In genomic region chr12:125092872-125093680, GRCh38 we compare ENCODE assay signal across 11 cellular contexts. TPM values are rescaled to one million over a fixed set of nuclear protein-coding genes. Genes with fewer than 3 reads are reported as not detected.
DNase-seq lines count a peak whose midpoint lies in the region; ATAC-seq and TF ChIP-seq lines count a peak whose summit lies in the region.
"Had no signal": no experiment of that assay in that cellular context is flagged by ENCODE, and none has a peak within 500 bp of the region (broad histone marks: within the 10 kb centered on the region; RNA-seq: fewer than 3 reads in every experiment).

No MANE protein-coding gene starts in this region.

- H3K27me3 ChIP-seq in SK-N-SH (ENCODE audit: insufficient read depth) = no peaks in the 10 kb centered on the region
- H3K27me3 ChIP-seq in colonic mucosa = no peaks in the 10 kb centered on the region
- H3K27me3 ChIP-seq: cardiac muscle cell had no signal

- no peaks in the 10 kb centered on the region for H3K9me2 ChIP-seq in SK-N-SH

- TF ChIP-seq EP300 in SK-N-SH (IDR thresholded peaks at IDR 0.05; ENCODE audit: borderline replicate concordance in 1 of 2, low read depth in 1 of 2, low read length in 1 of 2) = no peak

- no peaks in the 10 kb centered on the region for H3K9me3 Mint-ChIP-seq in type B pancreatic cell
- H3K9me3 Mint-ChIP-seq: memory B cell had no signal

- H3K4me2 ChIP-seq in SK-N-SH = no peak overlapping the region

- peak overlapping the region; percentile 73 for H3K27ac Mint-ChIP-seq in type B pancreatic cell
- H3K27ac Mint-ChIP-seq: memory B cell had no signal

- 0 out of 2 replicates have a peak, but pooled peaks have one; percentile 14 for TF ChIP-seq RAD21 in SK-N-SH (IDR thresholded peaks at IDR 0.05; ENCODE audit: low read length)

- POLR2A ChIA-PET in SK-N-SH (lab: Yijun Ruan, JAX) = no interaction called here

- H3K27ac ChIP-seq in SK-N-SH (ENCODE audit: low read depth in 2 of 2, low read length in 1 of 2) (no peak overlapping the region), colonic mucosa (peak overlapping the region; percentile 88)
- H3K27ac ChIP-seq: cardiac muscle cell had no signal

- H3K9me3 ChIP-seq in SK-N-SH (no peaks in the 10 kb centered on the region), colonic mucosa (no peaks in the 10 kb centered on the region)

- H3K4me1 ChIP-seq in SK-N-SH (ENCODE audit: control insufficient read depth in 1 of 2, insufficient read depth in 2 of 2, low read depth in 1 of 2, low read length in 1 of 2) (no peaks in the 10 kb centered on the region), colonic mucosa (peaks cover 6% of the 10 kb centered on the region)

- peaks cover 17% of the 10 kb centered on the region for H3K4me1 Mint-ChIP-seq in type B pancreatic cell (ENCODE audit: unreplicated experiment)
- H3K4me1 Mint-ChIP-seq: memory B cell had no signal

- intact Hi-C loops in colonic mucosa (cut with DNase I) = loop anchor here (10.0 kb wide), 1 partner anchor 92 kb away; the partner anchor contains the start of gene TMEM132B
- intact Hi-C loops in left colon (cut with DNase I, micrococcal nuclease) = no loop called here

- no peaks in the 10 kb centered on the region for H3K27me3 Mint-ChIP-seq in type B pancreatic cell
- H3K27me3 Mint-ChIP-seq: memory B cell had no signal

- CTCF ChIA-PET in SK-N-SH (lab: Yijun Ruan, JAX) = no interaction called here

- H3K36me3 ChIP-seq in SK-N-SH (replicated peaks in 1 of 2; ENCODE audit: control insufficient read depth in 1 of 2, insufficient read depth in 2 of 2, low read length in 1 of 2) (peaks cover 0 to 22% of the 10 kb centered on the region in 2 experiments), colonic mucosa (no peaks in the 10 kb centered on the region)
- H3K36me3 ChIP-seq: cardiac muscle cell had no signal

- no peaks in the 10 kb centered on the region for H3F3A ChIP-seq in SK-N-SH (replicated peaks; ENCODE audit: insufficient read depth)

- H3K9ac ChIP-seq in SK-N-SH = no peak overlapping the region
- H3K9ac ChIP-seq in colonic mucosa (ENCODE audit: low read depth in 2 of 2, low read length in 2 of 2) = peak overlapping the region; percentile 33 to 64

- WGBS in SK-N-SH (ENCODE audit: low lambda C conversion rate) = 77% methylated on average over 15 of the region's 19 CpGs

- DNase-seq in SK-N-SH (no peak), colonic mucosa (peak; percentile 77), left colon (peak; percentile 71 to 80), type B pancreatic cell (ENCODE audit: extremely low spot score, unreplicated experiment) (no peak), SIG-M5 (lab: John Stamatoyannopoulos, UW) (no peak)
- no peak for DNase-seq in stimulated activated CD4-positive, alpha-beta T cell treated with anti-CD3 and anti-CD28 coated beads, Interleukin-15, amount 100 ng/mL, for 24 hours
- no peak for DNase-seq in stimulated activated CD4-positive, alpha-beta T cell treated with anti-CD3 and anti-CD28 coated beads, Interleukin-4, amount 100 ng/mL, for 1 hour
- DNase-seq: NCI-H774 had no signal

- peaks cover 8% of the 10 kb centered on the region for H3K36me3 Mint-ChIP-seq in type B pancreatic cell

- H3K4me3 Mint-ChIP-seq in type B pancreatic cell = peak overlapping the region; percentile 32
- H3K4me3 Mint-ChIP-seq: memory B cell had no signal

- H4K20me1 ChIP-seq in SK-N-SH (ENCODE audit: insufficient read depth) = no peaks in the 10 kb centered on the region

- H2AFZ ChIP-seq in SK-N-SH (ENCODE audit: low read depth) = no peak overlapping the region

- TF ChIP-seq CTCF in SK-N-SH (IDR thresholded peaks at IDR 0.05) (no peak), colonic mucosa (IDR thresholded peaks at IDR 0.05) (no peak), type B pancreatic cell (conservative IDR thresholded peaks at IDR 0.05) (no peak)

- no peak overlapping the region for H3K4me3 ChIP-seq in SK-N-SH (ENCODE audit: low read depth in 2 of 2, low read length in 1 of 2)
- H3K4me3 ChIP-seq in colonic mucosa = no peak overlapping the region
- H3K4me3 ChIP-seq: cardiac muscle cell had no signal

- H3K79me2 ChIP-seq in SK-N-SH (ENCODE audit: insufficient read depth) = no peaks in the 10 kb centered on the region

- no peak; the same call in 2 of the 3 replicates for ATAC-seq in SK-N-SH treated with all-trans-retinoic acid at 6 μM for 48 hours
- ATAC-seq in left colon = peak; percentile 88

TF ChIP-seq in SK-N-SH, 30 proteins besides CTCF, POLR2A, EP300 and RAD21 (continues in another document):
- TF ChIP-seq REST (IDR thresholded peaks at IDR 0.05; ENCODE audit: low read depth, low read length) (no peak), TCF12 (IDR thresholded peaks at IDR 0.05) (no peak), FOXJ3 (CRISPR knock-in tag; IDR thresholded peaks at IDR 0.05) (no peak), EZH2phosphoT487 (IDR thresholded peaks at IDR 0.05; ENCODE audit: borderline replicate concordance, low read depth) (no peak), POLR2AphosphoS5 (IDR thresholded peaks at IDR 0.05; ENCODE audit: low read depth, low read length) (no peak), FOSL2 (IDR thresholded peaks at IDR 0.05; ENCODE audit: borderline replicate concordance, low read depth) (no peak)

TF ChIP-seq in SK-N-SH treated with all-trans-retinoic acid at 6 μM for 48 hours, 23 proteins besides CTCF, POLR2A, EP300 and RAD21:
- TF ChIP-seq ZC3H10 (CRISPR knock-in tag; IDR thresholded peaks at IDR 0.05) (no peak), POU6F1 (CRISPR knock-in tag; IDR thresholded peaks at IDR 0.05; ENCODE audit: borderline replicate concordance, low read depth) (no peak)

RNA-seq across cellular contexts. Expression of gene AACS, which starts 27.8 kb away (rescaled TPM):
- polyA plus RNA-seq in SK-N-SH (2012; rRNA removed) = 17.1 and 17.3 TPM in 2 replicates
- polyA plus RNA-seq in SK-N-SH (2012; cell fraction: cytosol; rRNA removed) = 11.1 and 14.1 TPM in 2 replicates
- 44.1 and 51.0 TPM in 2 replicates for polyA plus RNA-seq in SK-N-SH (2012; cell fraction: nucleus; rRNA removed)
- total RNA-seq in colonic mucosa = 10 to 100 TPM; 50.7 to 58.1 TPM
- total RNA-seq in left colon = 10 to 100 TPM; 43.8 to 69.0 TPM
- total RNA-seq in type B pancreatic cell (ENCODE audit: low replicate concordance) = 26.9 and 37.1 TPM in 2 replicates

Comparison
In these comparisons a context has a peak if more than half of its experiments do, and no peak if none do; other contexts are left out.
1. DNase-seq: peak in colonic mucosa (single experiment) and left colon (2 of 2); none in SK-N-SH (single experiment), type B pancreatic cell (single experiment), SIG-M5 (single experiment), stimulated activated CD4-positive, alpha-beta T cell treated with anti-CD3 and anti-CD28 coated beads, Interleukin-15, amount 100 ng/mL, for 24 hours (single experiment) and stimulated activated CD4-positive, alpha-beta T cell treated with anti-CD3 and anti-CD28 coated beads, Interleukin-4, amount 100 ng/mL, for 1 hour (single experiment).